ENCODE assay signal across 1 cellular context in the genomic region with DNA sequence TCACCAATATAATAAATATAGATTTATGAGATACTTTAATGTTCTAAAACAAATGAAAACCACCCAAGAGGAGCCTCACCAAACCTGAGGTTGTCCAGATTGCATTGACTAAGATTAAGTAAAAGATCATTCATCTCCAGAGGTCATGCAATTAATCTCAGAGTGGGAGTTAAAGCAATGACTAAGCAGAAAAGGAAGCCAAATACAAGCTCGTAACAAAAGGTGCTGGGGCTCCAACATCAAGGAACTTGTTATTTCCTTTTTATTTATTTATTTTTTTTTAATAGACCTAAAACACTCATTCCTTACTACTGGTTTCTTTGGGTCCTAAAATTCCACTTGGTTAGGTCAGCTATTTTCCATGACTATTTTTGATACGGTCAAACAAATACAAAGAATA.
TF ChIP-seq lines count a peak whose summit lies in the region.

No MANE protein-coding gene starts in this region.

TF ChIP-seq in GM23338, 12 proteins besides CTCF, POLR2A, EP300 and RAD21 (continued from another document):
- TF ChIP-seq, protein P1, sequence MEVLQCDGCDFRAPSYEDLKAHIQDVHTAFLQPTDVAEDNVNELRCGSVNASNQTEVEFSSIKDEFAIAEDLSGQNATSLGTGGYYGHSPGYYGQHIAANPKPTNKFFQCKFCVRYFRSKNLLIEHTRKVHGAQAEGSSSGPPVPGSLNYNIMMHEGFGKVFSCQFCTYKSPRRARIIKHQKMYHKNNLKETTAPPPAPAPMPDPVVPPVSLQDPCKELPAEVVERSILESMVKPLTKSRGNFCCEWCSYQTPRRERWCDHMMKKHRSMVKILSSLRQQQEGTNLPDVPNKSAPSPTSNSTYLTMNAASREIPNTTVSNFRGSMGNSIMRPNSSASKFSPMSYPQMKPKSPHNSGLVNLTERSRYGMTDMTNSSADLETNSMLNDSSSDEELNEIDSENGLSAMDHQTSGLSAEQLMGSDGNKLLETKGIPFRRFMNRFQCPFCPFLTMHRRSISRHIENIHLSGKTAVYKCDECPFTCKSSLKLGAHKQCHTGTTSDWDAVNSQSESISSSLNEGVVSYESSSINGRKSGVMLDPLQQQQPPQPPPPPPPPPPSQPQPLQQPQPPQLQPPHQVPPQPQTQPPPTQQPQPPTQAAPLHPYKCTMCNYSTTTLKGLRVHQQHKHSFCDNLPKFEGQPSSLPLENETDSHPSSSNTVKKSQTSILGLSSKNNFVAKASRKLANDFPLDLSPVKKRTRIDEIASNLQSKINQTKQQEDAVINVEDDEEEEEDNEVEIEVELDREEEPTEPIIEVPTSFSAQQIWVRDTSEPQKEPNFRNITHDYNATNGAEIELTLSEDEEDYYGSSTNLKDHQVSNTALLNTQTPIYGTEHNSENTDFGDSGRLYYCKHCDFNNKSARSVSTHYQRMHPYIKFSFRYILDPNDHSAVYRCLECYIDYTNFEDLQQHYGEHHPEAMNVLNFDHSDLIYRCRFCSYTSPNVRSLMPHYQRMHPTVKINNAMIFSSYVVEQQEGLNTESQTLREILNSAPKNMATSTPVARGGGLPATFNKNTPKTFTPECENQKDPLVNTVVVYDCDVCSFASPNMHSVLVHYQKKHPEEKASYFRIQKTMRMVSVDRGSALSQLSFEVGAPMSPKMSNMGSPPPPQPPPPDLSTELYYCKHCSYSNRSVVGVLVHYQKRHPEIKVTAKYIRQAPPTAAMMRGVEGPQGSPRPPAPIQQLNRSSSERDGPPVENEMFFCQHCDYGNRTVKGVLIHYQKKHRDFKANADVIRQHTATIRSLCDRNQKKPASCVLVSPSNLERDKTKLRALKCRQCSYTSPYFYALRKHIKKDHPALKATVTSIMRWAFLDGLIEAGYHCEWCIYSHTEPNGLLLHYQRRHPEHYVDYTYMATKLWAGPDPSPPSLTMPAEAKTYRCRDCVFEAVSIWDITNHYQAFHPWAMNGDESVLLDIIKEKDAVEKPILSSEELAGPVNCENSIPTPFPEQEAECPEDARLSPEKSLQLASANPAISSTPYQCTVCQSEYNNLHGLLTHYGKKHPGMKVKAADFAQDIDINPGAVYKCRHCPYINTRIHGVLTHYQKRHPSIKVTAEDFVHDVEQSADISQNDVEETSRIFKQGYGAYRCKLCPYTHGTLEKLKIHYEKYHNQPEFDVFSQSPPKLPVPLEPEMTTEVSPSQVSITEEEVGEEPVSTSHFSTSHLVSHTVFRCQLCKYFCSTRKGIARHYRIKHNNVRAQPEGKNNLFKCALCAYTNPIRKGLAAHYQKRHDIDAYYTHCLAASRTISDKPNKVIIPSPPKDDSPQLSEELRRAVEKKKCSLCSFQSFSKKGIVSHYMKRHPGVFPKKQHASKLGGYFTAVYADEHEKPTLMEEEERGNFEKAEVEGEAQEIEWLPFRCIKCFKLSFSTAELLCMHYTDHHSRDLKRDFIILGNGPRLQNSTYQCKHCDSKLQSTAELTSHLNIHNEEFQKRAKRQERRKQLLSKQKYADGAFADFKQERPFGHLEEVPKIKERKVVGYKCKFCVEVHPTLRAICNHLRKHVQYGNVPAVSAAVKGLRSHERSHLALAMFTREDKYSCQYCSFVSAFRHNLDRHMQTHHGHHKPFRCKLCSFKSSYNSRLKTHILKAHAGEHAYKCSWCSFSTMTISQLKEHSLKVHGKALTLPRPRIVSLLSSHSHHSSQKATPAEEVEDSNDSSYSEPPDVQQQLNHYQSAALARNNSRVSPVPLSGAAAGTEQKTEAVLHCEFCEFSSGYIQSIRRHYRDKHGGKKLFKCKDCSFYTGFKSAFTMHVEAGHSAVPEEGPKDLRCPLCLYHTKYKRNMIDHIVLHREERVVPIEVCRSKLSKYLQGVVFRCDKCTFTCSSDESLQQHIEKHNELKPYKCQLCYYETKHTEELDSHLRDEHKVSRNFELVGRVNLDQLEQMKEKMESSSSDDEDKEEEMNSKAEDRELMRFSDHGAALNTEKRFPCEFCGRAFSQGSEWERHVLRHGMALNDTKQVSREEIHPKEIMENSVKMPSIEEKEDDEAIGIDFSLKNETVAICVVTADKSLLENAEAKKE (CRISPR knock-in tag; IDR thresholded peaks at IDR 0.05) = no peak
